ENCODE assay signal across 1 cellular context in genomic region chr1:167128261-167129227, GRCh38.
TF ChIP-seq lines count a peak whose summit lies in the region.

No MANE protein-coding gene starts in this region.

TF ChIP-seq in GM12878, 131 proteins besides CTCF, POLR2A, EP300 and RAD21:
- no peak for TF ChIP-seq NFYA (IDR thresholded peaks at IDR 0.05; ENCODE audit: borderline replicate concordance, low read depth, low read length)
- TF ChIP-seq CHD4 (IDR thresholded peaks at IDR 0.05), result no peak
- peak; percentile 47; the same call in 1 of the 2 replicates for TF ChIP-seq SMC3 (IDR thresholded peaks at IDR 0.05; ENCODE audit: borderline replicate concordance, low read length)
- TF ChIP-seq ZZZ3 (IDR thresholded peaks at IDR 0.05; ENCODE audit: control insufficient read depth, insufficient read length, low read depth), result no peak
- TF ChIP-seq RCOR1 (conservative IDR thresholded peaks at IDR 0.05; ENCODE audit: low read depth, low read length), result no peak
- TF ChIP-seq MAX (IDR thresholded peaks at IDR 0.05; ENCODE audit: low read depth, low read length), result no peak
- TF ChIP-seq TARDBP (IDR thresholded peaks at IDR 0.05; ENCODE audit: borderline replicate concordance), result no peak
